Comparison of ENCODE assay signal across 10 cellular contexts in genomic region chr13:35927554-35927953, GRCh38.
DNase-seq lines count a peak whose midpoint lies in the region; ATAC-seq and TF ChIP-seq lines count a peak whose summit lies in the region.
"Had no signal": no experiment of that assay in that cellular context is flagged by ENCODE, and none has a peak within 500 bp of the region (broad histone marks: within the 10 kb centered on the region; RNA-seq: fewer than 3 reads in every experiment).

No MANE protein-coding gene starts in this region.

- H3K36me3 ChIP-seq in left ventricle myocardium inferior (no peaks in the 10 kb centered on the region), right lobe of liver (no peaks in the 10 kb centered on the region)

- DNase-seq in Right ventricle myocardium superior (no peak), left ventricle myocardium inferior (no peak), choroid plexus epithelial cell (ENCODE audit: low read depth) (peak; percentile 66), right lobe of liver (no peak), SKM-1 treated with dmso at 0.1 percent for 144 hours (lab: John Stamatoyannopoulos, UW; ENCODE audit: unreplicated experiment) (no peak), NCI-H1105 (lab: John Stamatoyannopoulos, UW) (no peak)
- no peak for DNase-seq in NK-92 treated with Interleukin-12 subunit alpha and Interleukin-12 subunit beta, amount 100 ng/mL, for 24 hours (lab: John Stamatoyannopoulos, UW)
- DNase-seq: activated gamma-delta T cell, NCI-H524 treated with DMSO at 0.1 percent for 48 hours had no signal

- TF ChIP-seq CTCF in left ventricle myocardium inferior (IDR thresholded peaks at IDR 0.05; ENCODE audit: borderline replicate concordance) (no peak), choroid plexus epithelial cell (conservative IDR thresholded peaks at IDR 0.05; ENCODE audit: low read depth, low read length) (no peak), right lobe of liver (IDR thresholded peaks at IDR 0.05) (no peak)

- H3K27me3 ChIP-seq in left ventricle myocardium inferior (ENCODE audit: low read depth) (no peaks in the 10 kb centered on the region), right lobe of liver (no peaks in the 10 kb centered on the region)

- intact Hi-C loops in Right ventricle myocardium superior (cut with DNase I), result no loop called here
- intact Hi-C loops in left ventricle myocardium inferior (cut with micrococcal nuclease), result no loop called here
- intact Hi-C loops in right lobe of liver (cut with DNase I), result no loop called here

- TF ChIP-seq POLR2A in right lobe of liver (IDR thresholded peaks at IDR 0.05), result no peak

- ATAC-seq in Right ventricle myocardium superior (ENCODE audit: poor library complexity), result peak; percentile 36
- peak; percentile 36 to 78 (median 51) for ATAC-seq in right lobe of liver
- no peak for ATAC-seq in HG03520 (IDR thresholded peaks at IDR 0.05; ENCODE audit: unreplicated experiment)

- peaks cover 26% of the 10 kb centered on the region for H3K4me1 ChIP-seq in left ventricle myocardium inferior
- H3K4me1 ChIP-seq in right lobe of liver, result no peaks in the 10 kb centered on the region

- no peak overlapping the region for H3K4me3 ChIP-seq in left ventricle myocardium inferior
- no peak overlapping the region for H3K4me3 ChIP-seq in choroid plexus epithelial cell (ENCODE audit: low read depth, low read length)
- no peak overlapping the region for H3K4me3 ChIP-seq in right lobe of liver

- H3K27ac ChIP-seq in left ventricle myocardium inferior (replicated peaks), result no peak overlapping the region
- peak overlapping the region in 1 of 3 donors; percentile 12 for H3K27ac ChIP-seq in right lobe of liver

- whole genome bisulfite sequencing in right lobe of liver (ENCODE audit: insufficient coverage, low coverage, low lambda C conversion rate, missing lambda C conversion rate), result 30% methylated on average over 2 of the region's 3 CpGs

- H3K9me3 ChIP-seq in left ventricle myocardium inferior (replicated peaks) (no peaks in the 10 kb centered on the region), right lobe of liver (no peaks in the 10 kb centered on the region)
